In genomic region chr5:112356178-112356956, GRCh38 we compare ENCODE assay signal across 2 cellular contexts.
A peak's percentile ranks its signal among the peaks of the same experiment; 100 is the strongest.
TF ChIP-seq lines count a peak whose summit lies in the region.

No MANE protein-coding gene starts in this region.

TF ChIP-seq in HepG2, 621 proteins besides CTCF, POLR2A, EP300 and RAD21:
- TF ChIP-seq CEBPG (CRISPR knock-in tag; IDR thresholded peaks at IDR 0.05) (no peak), ZNF562 (CRISPR knock-in tag; IDR thresholded peaks at IDR 0.05; ENCODE audit: borderline replicate concordance) (no peak), MAFF (IDR thresholded peaks at IDR 0.05; ENCODE audit: low read depth, low read length) (peak; percentile 68), MAFK (conservative IDR thresholded peaks at IDR 0.05 in 1 of 2, IDR thresholded peaks at IDR 0.05 in 1 of 2; ENCODE audit: low read length in 2 of 2) (peak; percentile 61 to 79), NR2C2 (CRISPR knock-in tag; IDR thresholded peaks at IDR 0.05; ENCODE audit: borderline replicate concordance) (no peak)
TF ChIP-seq in HepG2: peak in this region for 2.

TF ChIP-seq in neural cell, 6 proteins besides CTCF, POLR2A, EP300 and RAD21:
- TF ChIP-seq TAF1 (IDR thresholded peaks at IDR 0.05; ENCODE audit: low read depth) (no peak), POLR2AphosphoS5 (IDR thresholded peaks at IDR 0.05) (peak; percentile 47)
